Comparison of ENCODE assay signal across 33 cellular contexts in genomic region chr5:154464435-154464834, GRCh38. TPM values are rescaled to one million over a fixed set of nuclear protein-coding genes. Genes with fewer than 3 reads are reported as not detected.
"Had no signal": no experiment of that assay in that cellular context is flagged by ENCODE, and none has a peak within 500 bp of the region (broad histone marks: within the 10 kb centered on the region; RNA-seq: fewer than 3 reads in every experiment).

No MANE protein-coding gene starts in this region.

- H3K27ac ChIP-seq: brain microvascular endothelial cell, coronary artery, dorsolateral prefrontal cortex, heart right ventricle had no signal

- H3K9me3 ChIP-seq: heart right ventricle had no signal

- ATAC-seq: activated CD4-positive, alpha-beta T cell treated with anti-CD3 and anti-CD28 coated beads for 36 hours; activated CD8-positive, alpha-beta memory T cell treated with anti-CD3 and anti-CD28 coated beads, Interleukin-2, amount 10 ng/mL, durations not matched to agents 7 days and 5 days; activated CD8-positive, alpha-beta T cell treated with anti-CD3 and anti-CD28 coated beads, Interleukin-2, amount 10 ng/mL, durations not matched to agents 7 days and 5 days; activated naive CD4-positive, alpha-beta T cell treated with anti-CD3 and anti-CD28 coated beads, Interleukin-2, amount 50 U/mL, for 72 hours; activated T-cell treated with anti-CD3 and anti-CD28 coated beads, Interleukin-2, amount 50 U/mL, for 72 hours; heart right ventricle; T-helper 17 cell had no signal

- H3K4me3 ChIP-seq: coronary artery, dorsolateral prefrontal cortex, heart right ventricle had no signal

- H3K36me3 ChIP-seq: brain microvascular endothelial cell had no signal

- DNase-seq: activated CD4-positive, alpha-beta memory T cell treated with anti-CD3 and anti-CD28 coated beads for 36 hours; activated CD4-positive, alpha-beta T cell treated with anti-CD3 and anti-CD28 coated beads for 36 hours; activated CD4-positive, alpha-beta T cell treated with anti-CD3 and anti-CD28 coated beads, Interleukin-2, amount 10 ng/mL, durations not matched to agents 24 days and 14 days; activated CD4-positive, CD25-positive, alpha-beta regulatory T cell; activated CD4-positive, CD25-positive, alpha-beta regulatory T cell treated with anti-CD3 and anti-CD28 coated beads, Interleukin-2, amount 50 U/mL, for 72 hours; activated CD8-positive, alpha-beta memory T cell treated with anti-CD3 and anti-CD28 coated beads, Interleukin-2, amount 10 ng/mL, durations not matched to agents 7 days and 5 days; activated CD8-positive, alpha-beta memory T cell treated with anti-CD3 and anti-CD28 coated beads, Interleukin-2, amount 50 U/mL, for 4 hours; activated CD8-positive, alpha-beta T cell treated with anti-CD3 and anti-CD28 coated beads, Interleukin-2, amount 10 ng/mL, durations not matched to agents 7 days and 5 days; activated gamma-delta T cell; activated naive CD4-positive, alpha-beta T cell; activated naive CD4-positive, alpha-beta T cell treated with anti-CD3 and anti-CD28 coated beads, Interleukin-2, amount 10 ng/mL, durations not matched to agents 7 days and 5 days; activated naive CD8-positive, alpha-beta T cell treated with anti-CD3 and anti-CD28 coated beads, Interleukin-2, amount 10 ng/mL, durations not matched to agents 7 days and 5 days; activated T-cell treated with anti-CD3 and anti-CD28 coated beads for 4 hours; activated T-cell treated with anti-CD3 and anti-CD28 coated beads, Interleukin-2, amount 50 U/mL, for 24 hours; activated T-cell treated with anti-CD3 and anti-CD28 coated beads, Interleukin-2, amount 50 U/mL, for 72 hours; dorsolateral prefrontal cortex; effector memory CD4-positive, alpha-beta T cell; endodermal cell; glutamatergic neuron; heart right ventricle; T-helper 1 cell; T-helper 17 cell; T1000 had no signal

RNA-seq across cellular contexts. Expression of gene HAND1, which starts 13.6 kb away (rescaled TPM):
- total RNA-seq: activated CD4-positive, alpha-beta memory T cell treated with anti-CD3 and anti-CD28 coated beads for 36 hours; activated CD4-positive, alpha-beta T cell treated with anti-CD3 and anti-CD28 coated beads for 36 hours; activated CD4-positive, alpha-beta T cell treated with anti-CD3 and anti-CD28 coated beads, Interleukin-2, amount 10 ng/mL, durations not matched to agents 24 days and 14 days; activated CD8-positive, alpha-beta memory T cell treated with anti-CD3 and anti-CD28 coated beads for 36 hours; activated CD8-positive, alpha-beta memory T cell treated with anti-CD3 and anti-CD28 coated beads, Interleukin-2, amount 10 ng/mL, durations not matched to agents 7 days and 5 days; activated CD8-positive, alpha-beta T cell treated with anti-CD3 and anti-CD28 coated beads, Interleukin-2, amount 10 ng/mL, durations not matched to agents 7 days and 5 days; activated naive CD4-positive, alpha-beta T cell treated with anti-CD3 and anti-CD28 coated beads, Interleukin-2, amount 50 U/mL, for 72 hours; activated naive CD8-positive, alpha-beta T cell treated with anti-CD3 and anti-CD28 coated beads, Interleukin-2, amount 10 ng/mL, durations not matched to agents 7 days and 5 days; activated T-cell treated with anti-CD3 and anti-CD28 coated beads, Interleukin-2, amount 50 U/mL, for 72 hours; astrocyte; bronchial epithelial cell; cerebellum; endodermal cell; epithelial cell of proximal tubule; esophagus mucosa; frontal cortex; T-helper 17 cell had no signal
